Comparison of ENCODE assay signal across 8 cellular contexts in the genomic region with DNA sequence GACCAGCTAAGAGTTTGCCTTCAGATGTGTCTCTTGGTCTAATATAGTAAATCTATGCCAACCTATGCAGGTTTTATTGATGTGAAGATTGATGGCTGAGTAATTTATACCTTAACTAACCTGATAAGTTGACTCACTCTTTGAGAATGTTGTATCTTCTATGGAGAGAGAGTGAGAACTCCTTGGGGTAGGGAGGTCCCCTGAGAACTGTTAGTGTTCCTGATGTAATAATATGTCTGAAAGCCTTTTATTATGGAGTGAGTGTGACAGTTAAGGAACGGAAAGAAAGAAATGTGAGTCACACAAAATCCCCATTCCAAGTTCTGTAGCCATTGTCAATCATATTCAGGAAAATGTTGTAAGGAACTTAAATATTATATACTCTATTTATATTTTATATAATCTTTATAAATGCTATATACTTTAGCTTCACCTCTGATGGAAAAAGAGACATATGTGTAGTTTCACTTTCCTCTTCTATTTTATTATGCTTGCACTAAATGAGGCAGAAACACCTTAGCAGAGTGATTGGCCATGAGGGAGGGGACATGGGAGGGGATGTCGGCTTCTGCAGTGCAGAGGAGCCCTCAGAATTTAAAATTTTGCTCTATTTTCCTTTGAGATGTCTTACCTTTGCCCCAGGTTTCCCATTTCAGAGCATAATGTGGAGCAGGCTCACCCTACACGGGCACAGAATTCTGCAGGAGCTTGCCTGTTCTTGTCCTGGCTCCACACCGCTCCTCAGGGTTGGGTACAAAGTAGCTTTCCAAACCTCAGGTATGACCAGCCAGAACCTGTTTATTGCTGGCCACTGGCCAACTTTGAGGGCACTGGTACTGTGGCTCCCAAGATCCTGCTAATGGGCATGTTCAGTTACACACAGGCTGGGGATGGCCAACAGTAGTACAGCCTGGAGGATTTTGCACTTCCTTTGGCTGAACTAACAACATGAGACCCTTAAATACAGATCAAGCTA. TPM values are rescaled to one million over a fixed set of nuclear protein-coding genes. Genes with fewer than 3 reads are reported as not detected.
DNase-seq lines count a peak whose midpoint lies in the region; ATAC-seq, FAIRE-seq and TF ChIP-seq lines count a peak whose summit lies in the region.

No MANE protein-coding gene starts in this region.

- H3K9ac ChIP-seq in kidney (ENCODE audit: low read length in 2 of 2): peak overlapping the region in 1 of 2 donors; percentile 31

- no peaks in the 10 kb centered on the region for H3K27me3 ChIP-seq in A673 (replicated peaks; ENCODE audit: insufficient read depth, low read depth, low read length, poor library complexity)

- H3K4me1 ChIP-seq in A673 (ENCODE audit: insufficient read depth, low read length, poor library complexity, severe bottlenecking) (peaks cover 37% of the 10 kb centered on the region), kidney (ENCODE audit: control insufficient read depth in 1 of 2, insufficient read depth in 1 of 2, low read depth in 1 of 2, low read length in 2 of 2) (peaks cover 10 to 27% of the 10 kb centered on the region in 2 donors)

- H3K36me3 ChIP-seq in A673 (ENCODE audit: insufficient read depth, low read length, poor library complexity, severe bottlenecking): no peaks in the 10 kb centered on the region
- no peaks in the 10 kb centered on the region for H3K36me3 ChIP-seq in kidney (ENCODE audit: control insufficient read depth in 1 of 2, insufficient read depth in 2 of 2, low read length in 2 of 2)

- peak; percentile 71 for DNase-seq in A673 (ENCODE audit: low spot score)
- DNase-seq in HEK293T (ENCODE audit: extremely low spot score): no peak
- peak; percentile 82 for DNase-seq in RWPE1 (ENCODE audit: low spot score)
- DNase-seq in kidney: peak; percentile 89
- no peak for DNase-seq in H54 (ENCODE audit: insufficient read length, low spot score)

- H3K27ac ChIP-seq in A673 (ENCODE audit: low read depth, low read length, poor library complexity, severe bottlenecking) (no peak overlapping the region), RWPE1 (peak overlapping the region; percentile 90), kidney (ENCODE audit: low read depth in 2 of 2, low read length in 2 of 2) (peak overlapping the region; percentile 40 to 61)

- POLR2A ChIA-PET in A673 (lab: Charles Lee; ENCODE audit: low non-redundant PET) (no interaction called here), HEK293T (lab: Yijun Ruan, JAX) (interaction anchor here (0.8 to 2.1 kb wide), 3 partner anchors 58 to 83 kb away, joined by 3 to 7 read pairs (median 3); partner anchors contain the start of gene ARF6), RWPE1 (lab: Yijun Ruan, JAX; ENCODE audit: low non-redundant PET) (interaction anchor here (0.6 to 0.8 kb wide), 2 partner anchors 11 to 42 kb away, joined by 3 to 5 read pairs; no protein-coding TSS in a partner anchor)

- TF ChIP-seq CTCF in A673 (conservative IDR thresholded peaks at IDR 0.05; ENCODE audit: low read depth, low read length) (no peak), RWPE1 (conservative IDR thresholded peaks at IDR 0.05; ENCODE audit: low read depth) (no peak), kidney (IDR thresholded peaks at IDR 0.05; ENCODE audit: borderline replicate concordance, extremely low read depth, insufficient read depth) (no peak)

- CTCF ChIA-PET in A673 (lab: Charles Lee): no interaction called here
- CTCF ChIA-PET in HEK293T (lab: Yijun Ruan, JAX): no interaction called here
- CTCF ChIA-PET in RWPE1 (lab: Yijun Ruan, JAX): interaction anchor here (0.5 to 0.8 kb wide), 2 partner anchors 30 to 88 kb away, joined by 4 to 6 read pairs; no protein-coding TSS in a partner anchor

- ATAC-seq in HG02884 (IDR thresholded peaks at IDR 0.05; ENCODE audit: unreplicated experiment) (no peak), HG03045 (IDR thresholded peaks at IDR 0.05; ENCODE audit: unreplicated experiment) (no peak), HG02759 (IDR thresholded peaks at IDR 0.05; ENCODE audit: unreplicated experiment) (no peak)

- intact Hi-C loops in A673 (cut with micrococcal nuclease; ENCODE audit: unreplicated experiment) (no loop called here), kidney (cut with DNase I) (no loop called here)

- H3K4me3 ChIP-seq in A673 (ENCODE audit: low read depth, low read length, poor library complexity, severe bottlenecking): no peak overlapping the region
- H3K4me3 ChIP-seq in kidney (ENCODE audit: low read length in 2 of 2): peak overlapping the region; percentile 30 to 43

- TF ChIP-seq POLR2A in H54 (IDR thresholded peaks at IDR 0.05; ENCODE audit: low read depth, low read length): no peak

- no peak for FAIRE-seq in kidney (lab: Jason Lieb, UNC)
- no peak for FAIRE-seq in H54 (lab: Jason Lieb, UNC)

- BruUV-seq in A673 (replicated peaks; lab: Mats Ljungman, UMichigan): no TSS peak

- H3K9me3 ChIP-seq in A673 (ENCODE audit: low read depth, low read length, poor library complexity, severe bottlenecking) (no peaks in the 10 kb centered on the region), kidney (ENCODE audit: control insufficient read depth in 1 of 2, low read length in 2 of 2) (no peaks in the 10 kb centered on the region)

TF ChIP-seq in HEK293T, 16 proteins besides CTCF, POLR2A, EP300 and RAD21:
- TF ChIP-seq NFRKB (IDR thresholded peaks at IDR 0.05) (no peak), PKNOX1 (IDR thresholded peaks at IDR 0.05) (peak; percentile 70)

RNA-seq across cellular contexts. Expression of gene ARF6, which starts 57.7 kb away (rescaled TPM):
- total RNA-seq in A673 (2021) (59.2 and 67.6 TPM in 2 replicates), kidney (87.1 TPM)
- polyA plus RNA-seq in kidney (ENCODE audit: insufficient read depth, low read depth, low replicate concordance): 38.9 TPM

Comparison
In these comparisons a context has a peak if more than half of its experiments do, and no peak if none do; other contexts are left out.
1. DNase-seq: peak in A673 (single experiment), RWPE1 (single experiment) and kidney (single experiment); none in HEK293T (single experiment) and H54 (single experiment).